26 cellular contexts compared by ENCODE assay signal in the genomic region with DNA sequence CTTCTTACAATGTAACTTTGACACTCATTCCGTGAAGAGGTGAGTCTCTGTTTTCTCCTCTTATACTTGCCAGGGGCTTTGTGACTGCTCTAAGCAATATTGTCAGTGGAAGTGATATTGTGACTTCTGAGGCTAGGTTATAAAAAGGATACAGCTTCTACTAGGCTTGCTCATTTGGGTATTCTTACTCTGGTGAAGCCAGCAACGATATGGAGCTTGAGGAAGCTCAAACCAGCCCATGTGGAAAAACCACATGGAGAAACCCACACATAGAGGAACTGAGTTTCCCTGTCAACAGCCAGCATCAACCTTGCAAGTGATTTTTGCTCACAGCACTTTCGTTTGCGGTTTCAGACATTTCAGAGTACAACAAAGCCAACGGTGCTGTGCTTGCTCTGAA.
DNase-seq lines count a peak whose midpoint lies in the region; ATAC-seq and TF ChIP-seq lines count a peak whose summit lies in the region.
"Had no signal": no experiment of that assay in that cellular context is flagged by ENCODE, and none has a peak within 500 bp of the region (broad histone marks: within the 10 kb centered on the region; RNA-seq: fewer than 3 reads in every experiment).

No MANE protein-coding gene starts in this region.

- H3K27ac Mint-ChIP-seq in T-cell (no peak overlapping the region), T-helper 17 cell (no peak overlapping the region)
- H3K27ac Mint-ChIP-seq: activated CD8-positive, alpha-beta T cell treated with anti-CD3 and anti-CD28 coated beads, Interleukin-2, amount 10 ng/mL, durations not matched to agents 7 days and 5 days; activated naive CD4-positive, alpha-beta T cell treated with anti-CD3 and anti-CD28 coated beads, Interleukin-2, amount 50 U/mL, for 24 hours; activated T-cell treated with anti-CD3 and anti-CD28 coated beads, Interleukin-2, amount 50 U/mL, for 24 hours; CD4-positive, CD25-positive, alpha-beta regulatory T cell; endodermal cell; naive thymus-derived CD4-positive, alpha-beta T cell; stimulated activated naive B cell treated with anti-CD40 and anti-IgM and Interleukin-4, amounts not matched to agents 10 μg/mL and 1 μg/mL and 100 μg/mL, for 72 hours had no signal

- DNase-seq in GM13977 (ENCODE audit: low spot score) (peak; percentile 11), NOMO-1 treated with dmso at 0.1 percent for 144 hours (lab: John Stamatoyannopoulos, UW; ENCODE audit: unreplicated experiment) (peak; percentile 15), T-cell (no peak), Right ventricle myocardium superior (no peak), T-helper 17 cell (no peak)
- no peak for DNase-seq in activated naive CD4-positive, alpha-beta T cell treated with anti-CD3 and anti-CD28 coated beads, Interleukin-2, amount 50 U/mL, for 16 hours
- DNase-seq: activated CD8-positive, alpha-beta T cell treated with anti-CD3 and anti-CD28 coated beads, Interleukin-2, amount 10 ng/mL, durations not matched to agents 7 days and 5 days; activated T-cell treated with anti-CD3 and anti-CD28 coated beads, Interleukin-2, amount 50 U/mL, for 24 hours; CD4-positive, CD25-positive, alpha-beta regulatory T cell; DMS 273 treated with DMSO at 0.1 percent for 48 hours; endodermal cell; GDM1; left colon; mesendoderm; naive thymus-derived CD4-positive, alpha-beta T cell; NCI-H1105 treated with DMSO at 0.1 percent for 48 hours; NCI-H526 treated with DMSO at 0.1 percent for 48 hours; pancreas; PC-3; sigmoid colon; SJCRH30; stimulated activated naive B cell treated with anti-CD40 and anti-IgM and Interleukin-4, amounts not matched to agents 10 μg/mL and 1 μg/mL and 100 μg/mL, for 72 hours had no signal

- no peaks in the 10 kb centered on the region for H3K9me3 ChIP-seq in T-helper 17 cell (ENCODE audit: control insufficient read depth, low read length, poor library complexity, severe bottlenecking)
- H3K9me3 ChIP-seq: pancreas, sigmoid colon, SJCRH30, tibial nerve had no signal

- TF ChIP-seq CTCF in GM13977 (IDR thresholded peaks at IDR 0.05; ENCODE audit: extremely low read depth, insufficient read depth, missing control alignments) = no peak

- POLR2A ChIA-PET in T-cell (lab: Charles Lee) = no interaction called here

- H3K4me3 Mint-ChIP-seq in T-cell = no peak overlapping the region
- no peak overlapping the region for H3K4me3 Mint-ChIP-seq in T-helper 17 cell
- H3K4me3 Mint-ChIP-seq: activated CD8-positive, alpha-beta T cell treated with anti-CD3 and anti-CD28 coated beads, Interleukin-2, amount 10 ng/mL, durations not matched to agents 7 days and 5 days; activated naive CD4-positive, alpha-beta T cell treated with anti-CD3 and anti-CD28 coated beads, Interleukin-2, amount 50 U/mL, for 24 hours; activated T-cell treated with anti-CD3 and anti-CD28 coated beads, Interleukin-2, amount 50 U/mL, for 24 hours; CD4-positive, CD25-positive, alpha-beta regulatory T cell; endodermal cell; naive thymus-derived CD4-positive, alpha-beta T cell; stimulated activated naive B cell treated with anti-CD40 and anti-IgM and Interleukin-4, amounts not matched to agents 10 μg/mL and 1 μg/mL and 100 μg/mL, for 72 hours had no signal

- H3K4me1 Mint-ChIP-seq in T-cell (no peaks in the 10 kb centered on the region), T-helper 17 cell (no peaks in the 10 kb centered on the region)
- H3K4me1 Mint-ChIP-seq: activated naive CD4-positive, alpha-beta T cell treated with anti-CD3 and anti-CD28 coated beads, Interleukin-2, amount 50 U/mL, for 24 hours; CD4-positive, CD25-positive, alpha-beta regulatory T cell; naive thymus-derived CD4-positive, alpha-beta T cell; stimulated activated naive B cell treated with anti-CD40 and anti-IgM and Interleukin-4, amounts not matched to agents 10 μg/mL and 1 μg/mL and 100 μg/mL, for 72 hours had no signal

- ATAC-seq in GM21717 (IDR thresholded peaks at IDR 0.05; ENCODE audit: unreplicated experiment) = peak; percentile 60
- ATAC-seq in HG03280 (IDR thresholded peaks at IDR 0.05; ENCODE audit: unreplicated experiment) = peak; percentile 51
- ATAC-seq in T-cell (replicated peaks in 1 of 4) = no peak
- no peak for ATAC-seq in Right ventricle myocardium superior (ENCODE audit: poor library complexity)
- no peak for ATAC-seq in T-helper 17 cell
- ATAC-seq: activated CD8-positive, alpha-beta T cell treated with anti-CD3 and anti-CD28 coated beads, Interleukin-2, amount 10 ng/mL, durations not matched to agents 7 days and 5 days; left colon; naive thymus-derived CD4-positive, alpha-beta T cell; pancreas; PC-3; stimulated activated naive B cell treated with anti-CD40 and anti-IgM and Interleukin-4, amounts not matched to agents 10 μg/mL and 1 μg/mL and 100 μg/mL, for 72 hours had no signal

- intact Hi-C loops in Right ventricle myocardium superior (cut with DNase I) = no loop called here

- no peaks in the 10 kb centered on the region for H3K27me3 Mint-ChIP-seq in T-cell
- no peaks in the 10 kb centered on the region for H3K27me3 Mint-ChIP-seq in T-helper 17 cell
- H3K27me3 Mint-ChIP-seq: activated naive CD4-positive, alpha-beta T cell treated with anti-CD3 and anti-CD28 coated beads, Interleukin-2, amount 50 U/mL, for 24 hours; activated T-cell treated with anti-CD3 and anti-CD28 coated beads, Interleukin-2, amount 50 U/mL, for 24 hours; CD4-positive, CD25-positive, alpha-beta regulatory T cell; naive thymus-derived CD4-positive, alpha-beta T cell; stimulated activated naive B cell treated with anti-CD40 and anti-IgM and Interleukin-4, amounts not matched to agents 10 μg/mL and 1 μg/mL and 100 μg/mL, for 72 hours had no signal

- CTCF ChIA-PET in T-cell (lab: Charles Lee) = no interaction called here

- H3K36me3 Mint-ChIP-seq in T-cell (no peaks in the 10 kb centered on the region), T-helper 17 cell (ENCODE audit: low read depth) (no peaks in the 10 kb centered on the region)
- H3K36me3 Mint-ChIP-seq: activated naive CD4-positive, alpha-beta T cell treated with anti-CD3 and anti-CD28 coated beads, Interleukin-2, amount 50 U/mL, for 24 hours; CD4-positive, CD25-positive, alpha-beta regulatory T cell; naive thymus-derived CD4-positive, alpha-beta T cell; stimulated activated naive B cell treated with anti-CD40 and anti-IgM and Interleukin-4, amounts not matched to agents 10 μg/mL and 1 μg/mL and 100 μg/mL, for 72 hours had no signal

- H3K9me3 Mint-ChIP-seq in T-cell = peaks cover 0 to 13% (median 8%) of the 10 kb centered on the region in 3 donors
- H3K9me3 Mint-ChIP-seq: endodermal cell had no signal

- in situ Hi-C loops in GM13977 (cut with MboI; ENCODE audit: low pct_unique_long_range_greater_than_20kb, low sequenced_read_pairs, unreplicated experiment) = no loop called here

Comparison
In these comparisons a context has a peak if more than half of its experiments do, and no peak if none do; other contexts are left out.
1. DNase-seq: peak in GM13977 (single experiment) and NOMO-1 treated with dmso at 0.1 percent for 144 hours (single experiment); none in activated naive CD4-positive, alpha-beta T cell treated with anti-CD3 and anti-CD28 coated beads, Interleukin-2, amount 50 U/mL, for 16 hours (single experiment), T-cell (0 of 34), Right ventricle myocardium superior (single experiment) and T-helper 17 cell (0 of 3).
2. ATAC-seq: peak in GM21717 (single experiment) and HG03280 (single experiment); none in T-cell (0 of 4), Right ventricle myocardium superior (single experiment) and T-helper 17 cell (single experiment).